ENCODE assay signal across 17 cellular contexts in the genomic region with DNA sequence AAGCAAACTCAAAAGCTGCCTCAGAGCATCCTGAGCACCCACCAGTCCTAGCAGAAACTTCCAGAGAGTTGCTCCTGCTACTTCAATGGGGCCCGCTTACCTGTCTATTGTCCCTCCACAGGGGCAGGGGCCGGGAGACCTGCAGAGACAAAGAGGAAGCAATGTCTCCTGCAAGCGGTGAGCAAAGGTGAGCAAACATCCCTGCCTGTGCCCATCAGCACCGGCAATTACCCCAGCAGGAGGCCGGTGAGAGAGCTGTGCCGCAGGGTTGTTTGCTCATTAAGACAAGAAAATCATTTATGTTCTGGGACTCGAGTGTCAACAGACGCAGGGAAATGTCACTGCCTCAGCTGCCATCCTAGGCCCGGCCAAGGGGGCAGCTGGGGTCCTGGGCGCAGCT. TPM values are rescaled to one million over a fixed set of nuclear protein-coding genes. Genes with fewer than 3 reads are reported as not detected.
DNase-seq lines count a peak whose midpoint lies in the region; ATAC-seq and FAIRE-seq lines count a peak whose summit lies in the region.
"Had no signal": no experiment of that assay in that cellular context is flagged by ENCODE, and none has a peak within 500 bp of the region (broad histone marks: within the 10 kb centered on the region; RNA-seq: fewer than 3 reads in every experiment).

No MANE protein-coding gene starts in this region.

- peaks cover 3% of the 10 kb centered on the region for H3K9me3 ChIP-seq in right cardiac atrium (ENCODE audit: control insufficient read depth, low read length)
- H3K9me3 ChIP-seq: right lobe of liver, thyroid gland had no signal

- peaks cover under 1 to 3% of the 10 kb centered on the region in 2 donors for H3K4me1 Mint-ChIP-seq in immature natural killer cell

- H3K9me3 Mint-ChIP-seq in immature natural killer cell: no peaks in the 10 kb centered on the region
- H3K9me3 Mint-ChIP-seq: activated T-cell treated with anti-CD3 and anti-CD28 coated beads, Interleukin-2, amount 50 U/mL, for 72 hours had no signal

- peak; percentile 72 for FAIRE-seq in islet of Langerhans (lab: Jason Lieb, UNC)
- FAIRE-seq: HepG2 had no signal

- ATAC-seq in right cardiac atrium: no peak
- ATAC-seq: activated T-cell treated with anti-CD3 and anti-CD28 coated beads, Interleukin-2, amount 50 U/mL, for 72 hours; HepG2; right lobe of liver had no signal

- no peak overlapping the region for H3K4me3 ChIP-seq in right cardiac atrium (ENCODE audit: low read length)
- H3K4me3 ChIP-seq: lung, right lobe of liver, thyroid gland had no signal

- no peak overlapping the region for H3K27ac ChIP-seq in right cardiac atrium (ENCODE audit: low read length)
- H3K27ac ChIP-seq: right lobe of liver, thyroid gland had no signal

- H3K36me3 Mint-ChIP-seq in immature natural killer cell: no peaks in the 10 kb centered on the region
- H3K36me3 Mint-ChIP-seq: activated CD4-positive, alpha-beta memory T cell treated with anti-CD3 and anti-CD28 coated beads for 36 hours had no signal

- WGBS in right cardiac atrium: 77% methylated on average over 10 of the region's 10 CpGs

- H3K4me1 ChIP-seq in right cardiac atrium (ENCODE audit: control insufficient read depth, insufficient read depth, low read length): no peaks in the 10 kb centered on the region

- H3K27me3 Mint-ChIP-seq in immature natural killer cell (ENCODE audit: low read depth in 3 of 3): peaks cover 4 to 8% (median 5%) of the 10 kb centered on the region in 3 donors

- H3K27ac Mint-ChIP-seq in immature natural killer cell: no peak overlapping the region
- H3K27ac Mint-ChIP-seq: activated CD4-positive, alpha-beta memory T cell treated with anti-CD3 and anti-CD28 coated beads for 36 hours; activated T-cell treated with anti-CD3 and anti-CD28 coated beads, Interleukin-2, amount 50 U/mL, for 72 hours; nephron progenitor cell had no signal

- DNase-seq in DMS53 treated with DMSO at 0.1 percent for 48 hours (lab: John Stamatoyannopoulos, UW; ENCODE audit: unreplicated experiment) (peak; percentile 46), NCI-H187 (lab: John Stamatoyannopoulos, UW) (peak; percentile 87 to 91), NCI-H510A treated with DMSO at 0.1 percent for 48 hours (lab: John Stamatoyannopoulos, UW) (peak; percentile 100), EL (no peak), right cardiac atrium (no peak), immature natural killer cell (no peak)
- DNase-seq in stimulated activated CD4-positive, alpha-beta T cell treated with anti-CD3 and anti-CD28 coated beads, Interleukin-4, amount 100 ng/mL, for 4 hours: no peak
- DNase-seq: activated CD4-positive, alpha-beta memory T cell treated with anti-CD3 and anti-CD28 coated beads for 36 hours; activated T-cell treated with anti-CD3 and anti-CD28 coated beads, Interleukin-2, amount 50 U/mL, for 72 hours; effector memory CD4-positive, alpha-beta T cell; nephron progenitor cell; right lobe of liver; stimulated activated CD4-positive, alpha-beta T cell treated with anti-CD3 and anti-CD28 coated beads, Interleukin-2, amount 100 ng/mL, for 48 hours; thyroid gland had no signal

- intact Hi-C loops in right cardiac atrium (cut with DNase I): no loop called here

- no peaks in the 10 kb centered on the region for H3K27me3 ChIP-seq in right cardiac atrium (ENCODE audit: control insufficient read depth, insufficient read depth)
- H3K27me3 ChIP-seq: right lobe of liver, thyroid gland had no signal

- H3K4me3 Mint-ChIP-seq in immature natural killer cell: no peak overlapping the region
- H3K4me3 Mint-ChIP-seq: activated CD4-positive, alpha-beta memory T cell treated with anti-CD3 and anti-CD28 coated beads for 36 hours; activated T-cell treated with anti-CD3 and anti-CD28 coated beads, Interleukin-2, amount 50 U/mL, for 72 hours; nephron progenitor cell had no signal

RNA-seq across cellular contexts. Expression of gene TARDBP, which starts 53.8 kb away (rescaled TPM):
- 100 to 1,000 TPM in 2 of 4 donors, 10 to 100 TPM in 2; 78.7 to 137 (median 109) TPM for total RNA-seq in right cardiac atrium
- polyA plus RNA-seq in right cardiac atrium: 113 TPM
- polyA plus RNA-seq in immature natural killer cell: 10 to 100 TPM; 43.1 to 80.9 (median 49.2) TPM

Comparison
In these comparisons a context has a peak if more than half of its experiments do, and no peak if none do; other contexts are left out.
1. DNase-seq: peak in DMS53 treated with DMSO at 0.1 percent for 48 hours (single experiment), NCI-H187 (2 of 2) and NCI-H510A treated with DMSO at 0.1 percent for 48 hours (single experiment); none in EL (single experiment), right cardiac atrium (0 of 3), stimulated activated CD4-positive, alpha-beta T cell treated with anti-CD3 and anti-CD28 coated beads, Interleukin-4, amount 100 ng/mL, for 4 hours (0 of 2) and immature natural killer cell (0 of 3).